Comparison of ENCODE assay signal across 1 cellular context in genomic region chr10:70477661-70478162, GRCh38.
TF ChIP-seq lines count a peak whose summit lies in the region.

No MANE protein-coding gene starts in this region.

TF ChIP-seq in HepG2, 621 proteins besides CTCF, POLR2A, EP300 and RAD21:
- TF ChIP-seq ZNF549 (CRISPR knock-in tag; IDR thresholded peaks at IDR 0.05) (no peak), SOX5 (CRISPR knock-in tag; IDR thresholded peaks at IDR 0.05; ENCODE audit: borderline replicate concordance) (peak; percentile 18; the same call in 1 of the 2 replicates), FOSL1 (CRISPR knock-in tag; IDR thresholded peaks at IDR 0.05; ENCODE audit: borderline replicate concordance) (peak; percentile 33; the same call in 1 of the 2 replicates), TBX3 (IDR thresholded peaks at IDR 0.05; ENCODE audit: borderline replicate concordance) (0 out of 2 replicates have a peak, but pooled peaks have one; percentile 15), HMGXB4 (CRISPR knock-in tag; IDR thresholded peaks at IDR 0.05; ENCODE audit: borderline replicate concordance in 1 of 2, low read depth in 1 of 2) (no peak), ZMAT3 (CRISPR knock-in tag; conservative IDR thresholded peaks at IDR 0.05) (no peak), TCF7 (IDR thresholded peaks at IDR 0.05; ENCODE audit: low read depth) (peak; percentile 45; the same call in 1 of the 2 replicates), SP2 (CRISPR knock-in tag; IDR thresholded peaks at IDR 0.05) (no peak), ETV5 (CRISPR knock-in tag; IDR thresholded peaks at IDR 0.05; ENCODE audit: borderline replicate concordance) (peak; percentile 52; the same call in 1 of the 2 replicates), ZNF740 (CRISPR knock-in tag; IDR thresholded peaks at IDR 0.05) (no peak), MED8 (CRISPR knock-in tag; IDR thresholded peaks at IDR 0.05; ENCODE audit: insufficient replicate concordance) (no peak), ZKSCAN1 (IDR thresholded peaks at IDR 0.05; ENCODE audit: low read length) (no peak), JUND (CRISPR knock-in tag; IDR thresholded peaks at IDR 0.05) (peak; percentile 44; the same call in 1 of the 2 replicates), EEA1 (CRISPR knock-in tag; IDR thresholded peaks at IDR 0.05; ENCODE audit: borderline replicate concordance) (no peak), ZNF777 (CRISPR knock-in tag; IDR thresholded peaks at IDR 0.05) (0 out of 2 replicates have a peak, but pooled peaks have one; percentile 9), TBL1XR1 (IDR thresholded peaks at IDR 0.05; ENCODE audit: borderline replicate concordance, low read length, partially characterized antibody) (no peak), MAX (IDR thresholded peaks at IDR 0.05) (peak; percentile 45; the same call in 1 of the 2 replicates), ZNF280B (CRISPR knock-in tag; IDR thresholded peaks at IDR 0.05; ENCODE audit: borderline replicate concordance) (no peak), SKI (IDR thresholded peaks at IDR 0.05; ENCODE audit: partially characterized antibody) (no peak), MYC (CRISPR knock-in tag; IDR thresholded peaks at IDR 0.05; ENCODE audit: borderline replicate concordance) (0 out of 2 replicates have a peak, but pooled peaks have one; percentile 14), CBFB (CRISPR knock-in tag; IDR thresholded peaks at IDR 0.05) (peak; percentile 75), ARID2 (CRISPR knock-in tag; IDR thresholded peaks at IDR 0.05; ENCODE audit: borderline replicate concordance) (no peak), BHLHE40 (IDR thresholded peaks at IDR 0.05; ENCODE audit: low read length) (peak; percentile 85), ZNF782 (CRISPR knock-in tag; IDR thresholded peaks at IDR 0.05; ENCODE audit: borderline replicate concordance) (no peak), ZNF674 (CRISPR knock-in tag; IDR thresholded peaks at IDR 0.05; ENCODE audit: low read depth) (no peak), MTF2 (CRISPR knock-in tag; IDR thresholded peaks at IDR 0.05; ENCODE audit: borderline replicate concordance) (0 out of 2 replicates have a peak, but pooled peaks have one; percentile 7), SOX13 (IDR thresholded peaks at IDR 0.05) (no peak), SOX13 (CRISPR knock-in tag; conservative IDR thresholded peaks at IDR 0.05 in 1 of 2, IDR thresholded peaks at IDR 0.05 in 1 of 2) (peak in 1 of 2 experiments; percentile 36; a peak in 1 of 4 replicates), FOSL2 (CRISPR knock-in tag; IDR thresholded peaks at IDR 0.05) (peak; percentile 91)
- TF ChIP-seq, protein P1, sequence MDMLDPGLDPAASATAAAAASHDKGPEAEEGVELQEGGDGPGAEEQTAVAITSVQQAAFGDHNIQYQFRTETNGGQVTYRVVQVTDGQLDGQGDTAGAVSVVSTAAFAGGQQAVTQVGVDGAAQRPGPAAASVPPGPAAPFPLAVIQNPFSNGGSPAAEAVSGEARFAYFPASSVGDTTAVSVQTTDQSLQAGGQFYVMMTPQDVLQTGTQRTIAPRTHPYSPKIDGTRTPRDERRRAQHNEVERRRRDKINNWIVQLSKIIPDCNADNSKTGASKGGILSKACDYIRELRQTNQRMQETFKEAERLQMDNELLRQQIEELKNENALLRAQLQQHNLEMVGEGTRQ (IDR thresholded peaks at IDR 0.05; ENCODE audit: low read depth, low read length): no peak
- TF ChIP-seq, protein P1 (CRISPR knock-in tag; IDR thresholded peaks at IDR 0.05; ENCODE audit: borderline replicate concordance): no peak
- TF ChIP-seq, protein P2, sequence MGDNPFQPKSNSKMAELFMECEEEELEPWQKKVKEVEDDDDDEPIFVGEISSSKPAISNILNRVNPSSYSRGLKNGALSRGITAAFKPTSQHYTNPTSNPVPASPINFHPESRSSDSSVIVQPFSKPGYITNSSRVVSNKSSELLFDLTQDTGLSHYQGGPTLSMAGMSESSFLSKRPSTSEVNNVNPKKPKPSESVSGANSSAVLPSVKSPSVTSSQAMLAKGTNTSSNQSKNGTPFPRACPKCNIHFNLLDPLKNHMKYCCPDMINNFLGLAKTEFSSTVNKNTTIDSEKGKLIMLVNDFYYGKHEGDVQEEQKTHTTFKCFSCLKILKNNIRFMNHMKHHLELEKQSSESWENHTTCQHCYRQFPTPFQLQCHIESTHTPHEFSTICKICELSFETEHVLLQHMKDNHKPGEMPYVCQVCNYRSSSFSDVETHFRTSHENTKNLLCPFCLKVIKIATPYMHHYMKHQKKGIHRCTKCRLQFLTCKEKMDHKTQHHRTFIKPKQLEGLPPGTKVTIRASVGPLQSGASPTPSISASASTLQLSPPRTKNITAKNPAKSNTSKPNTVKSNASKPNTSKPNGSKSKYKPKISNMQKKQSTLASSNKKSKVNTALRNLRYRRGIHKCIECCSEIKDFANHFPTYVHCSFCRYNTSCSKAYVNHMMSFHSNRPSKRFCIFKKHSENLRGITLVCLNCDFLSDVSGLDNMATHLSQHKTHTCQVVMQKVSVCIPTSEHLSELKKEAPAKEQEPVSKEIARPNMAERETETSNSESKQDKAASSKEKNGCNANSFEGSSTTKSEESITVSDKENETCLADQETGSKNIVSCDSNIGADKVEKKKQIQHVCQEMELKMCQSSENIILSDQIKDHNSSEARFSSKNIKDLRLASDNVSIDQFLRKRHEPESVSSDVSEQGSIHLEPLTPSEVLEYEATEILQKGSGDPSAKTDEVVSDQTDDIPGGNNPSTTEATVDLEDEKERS (CRISPR knock-in tag; IDR thresholded peaks at IDR 0.05): no peak
- TF ChIP-seq, protein P3, sequence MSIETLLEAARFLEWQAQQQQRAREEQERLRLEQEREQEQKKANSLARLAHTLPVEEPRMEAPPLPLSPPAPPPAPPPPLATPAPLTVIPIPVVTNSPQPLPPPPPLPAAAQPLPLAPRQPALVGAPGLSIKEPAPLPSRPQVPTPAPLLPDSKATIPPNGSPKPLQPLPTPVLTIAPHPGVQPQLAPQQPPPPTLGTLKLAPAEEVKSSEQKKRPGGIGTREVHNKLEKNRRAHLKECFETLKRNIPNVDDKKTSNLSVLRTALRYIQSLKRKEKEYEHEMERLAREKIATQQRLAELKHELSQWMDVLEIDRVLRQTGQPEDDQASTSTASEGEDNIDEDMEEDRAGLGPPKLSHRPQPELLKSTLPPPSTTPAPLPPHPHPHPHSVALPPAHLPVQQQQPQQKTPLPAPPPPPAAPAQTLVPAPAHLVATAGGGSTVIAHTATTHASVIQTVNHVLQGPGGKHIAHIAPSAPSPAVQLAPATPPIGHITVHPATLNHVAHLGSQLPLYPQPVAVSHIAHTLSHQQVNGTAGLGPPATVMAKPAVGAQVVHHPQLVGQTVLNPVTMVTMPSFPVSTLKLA (IDR thresholded peaks at IDR 0.05): peak; percentile 76
- TF ChIP-seq, protein P4, sequence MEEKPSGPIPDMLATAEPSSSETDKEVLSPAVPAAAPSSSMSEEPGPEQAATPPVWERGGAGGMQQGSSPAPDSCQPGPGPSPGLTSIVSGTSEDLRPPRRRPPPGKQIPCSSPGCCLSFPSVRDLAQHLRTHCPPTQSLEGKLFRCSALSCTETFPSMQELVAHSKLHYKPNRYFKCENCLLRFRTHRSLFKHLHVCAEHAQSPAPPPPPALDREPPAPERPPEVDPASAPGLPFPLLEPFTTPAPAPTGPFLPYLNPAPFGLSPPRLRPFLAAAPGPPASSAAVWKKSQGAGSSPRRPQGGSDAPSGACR (CRISPR knock-in tag; IDR thresholded peaks at IDR 0.05): no peak
- TF ChIP-seq, protein P5, sequence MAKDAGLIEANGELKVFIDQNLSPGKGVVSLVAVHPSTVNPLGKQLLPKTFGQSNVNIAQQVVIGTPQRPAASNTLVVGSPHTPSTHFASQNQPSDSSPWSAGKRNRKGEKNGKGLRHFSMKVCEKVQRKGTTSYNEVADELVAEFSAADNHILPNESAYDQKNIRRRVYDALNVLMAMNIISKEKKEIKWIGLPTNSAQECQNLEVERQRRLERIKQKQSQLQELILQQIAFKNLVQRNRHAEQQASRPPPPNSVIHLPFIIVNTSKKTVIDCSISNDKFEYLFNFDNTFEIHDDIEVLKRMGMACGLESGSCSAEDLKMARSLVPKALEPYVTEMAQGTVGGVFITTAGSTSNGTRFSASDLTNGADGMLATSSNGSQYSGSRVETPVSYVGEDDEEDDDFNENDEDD (CRISPR knock-in tag; IDR thresholded peaks at IDR 0.05; ENCODE audit: borderline replicate concordance): peak; percentile 21; the same call in 1 of the 2 replicates
- TF ChIP-seq, protein P6, sequence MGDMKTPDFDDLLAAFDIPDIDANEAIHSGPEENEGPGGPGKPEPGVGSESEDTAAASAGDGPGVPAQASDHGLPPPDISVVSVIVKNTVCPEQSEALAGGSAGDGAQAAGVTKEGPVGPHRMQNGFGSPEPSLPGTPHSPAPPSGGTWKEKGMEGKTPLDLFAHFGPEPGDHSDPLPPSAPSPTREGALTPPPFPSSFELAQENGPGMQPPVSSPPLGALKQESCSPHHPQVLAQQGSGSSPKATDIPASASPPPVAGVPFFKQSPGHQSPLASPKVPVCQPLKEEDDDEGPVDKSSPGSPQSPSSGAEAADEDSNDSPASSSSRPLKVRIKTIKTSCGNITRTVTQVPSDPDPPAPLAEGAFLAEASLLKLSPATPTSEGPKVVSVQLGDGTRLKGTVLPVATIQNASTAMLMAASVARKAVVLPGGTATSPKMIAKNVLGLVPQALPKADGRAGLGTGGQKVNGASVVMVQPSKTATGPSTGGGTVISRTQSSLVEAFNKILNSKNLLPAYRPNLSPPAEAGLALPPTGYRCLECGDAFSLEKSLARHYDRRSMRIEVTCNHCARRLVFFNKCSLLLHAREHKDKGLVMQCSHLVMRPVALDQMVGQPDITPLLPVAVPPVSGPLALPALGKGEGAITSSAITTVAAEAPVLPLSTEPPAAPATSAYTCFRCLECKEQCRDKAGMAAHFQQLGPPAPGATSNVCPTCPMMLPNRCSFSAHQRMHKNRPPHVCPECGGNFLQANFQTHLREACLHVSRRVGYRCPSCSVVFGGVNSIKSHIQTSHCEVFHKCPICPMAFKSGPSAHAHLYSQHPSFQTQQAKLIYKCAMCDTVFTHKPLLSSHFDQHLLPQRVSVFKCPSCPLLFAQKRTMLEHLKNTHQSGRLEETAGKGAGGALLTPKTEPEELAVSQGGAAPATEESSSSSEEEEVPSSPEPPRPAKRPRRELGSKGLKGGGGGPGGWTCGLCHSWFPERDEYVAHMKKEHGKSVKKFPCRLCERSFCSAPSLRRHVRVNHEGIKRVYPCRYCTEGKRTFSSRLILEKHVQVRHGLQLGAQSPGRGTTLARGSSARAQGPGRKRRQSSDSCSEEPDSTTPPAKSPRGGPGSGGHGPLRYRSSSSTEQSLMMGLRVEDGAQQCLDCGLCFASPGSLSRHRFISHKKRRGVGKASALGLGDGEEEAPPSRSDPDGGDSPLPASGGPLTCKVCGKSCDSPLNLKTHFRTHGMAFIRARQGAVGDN (CRISPR knock-in tag; IDR thresholded peaks at IDR 0.05): peak; percentile 30; the same call in 1 of the 2 replicates
